ENCODE assay signal across 9 cellular contexts in genomic region chr1:171740356-171740863, GRCh38. TPM values are rescaled to one million over a fixed set of nuclear protein-coding genes. Genes with fewer than 3 reads are reported as not detected.
A peak's percentile ranks its signal among the peaks of the same experiment; 100 is the strongest.
DNase-seq lines count a peak whose midpoint lies in the region; ATAC-seq and TF ChIP-seq lines count a peak whose summit lies in the region.
"Had no signal": no experiment of that assay in that cellular context is flagged by ENCODE, and none has a peak within 500 bp of the region (broad histone marks: within the 10 kb centered on the region; RNA-seq: fewer than 3 reads in every experiment).

No MANE protein-coding gene starts in this region.

- peak overlapping the region in 3 of 5 donors; percentile 1 to 94 (median 2) for H3K27ac ChIP-seq in stomach

- POLR2A ChIA-PET in activated CD4-positive, alpha-beta T cell treated with anti-CD3 and anti-CD28 coated beads, Interleukin-2, amount 10 ng/mL, durations not matched to agents 7 days and 5 days (lab: Charles Lee): interaction anchor here (0.5 kb wide), 1 partner anchor 22 kb away, joined by 3 read pairs; no protein-coding TSS in a partner anchor

- H3K4me3 Mint-ChIP-seq in activated CD4-positive, alpha-beta T cell treated with anti-CD3 and anti-CD28 coated beads, Interleukin-2, amount 10 ng/mL, durations not matched to agents 7 days and 5 days: peak overlapping the region; percentile 98

- peaks cover 30% of the 10 kb centered on the region for H3K36me3 Mint-ChIP-seq in activated CD4-positive, alpha-beta T cell treated with anti-CD3 and anti-CD28 coated beads, Interleukin-2, amount 10 ng/mL, durations not matched to agents 7 days and 5 days (ENCODE audit: low read depth)

- no peak for ATAC-seq in GM21576 (IDR thresholded peaks at IDR 0.05; ENCODE audit: unreplicated experiment)
- no peak for ATAC-seq in GM18511 (IDR thresholded peaks at IDR 0.05; ENCODE audit: unreplicated experiment)
- ATAC-seq: Panc1 had no signal

- no peaks in the 10 kb centered on the region for H3K9me3 Mint-ChIP-seq in activated CD4-positive, alpha-beta T cell treated with anti-CD3 and anti-CD28 coated beads, Interleukin-2, amount 10 ng/mL, durations not matched to agents 7 days and 5 days

- peaks cover 52% of the 10 kb centered on the region for H3K4me1 Mint-ChIP-seq in activated CD4-positive, alpha-beta T cell treated with anti-CD3 and anti-CD28 coated beads, Interleukin-2, amount 10 ng/mL, durations not matched to agents 7 days and 5 days

- H3K4me3 ChIP-seq in WI38 (ENCODE audit: low read depth, low read length): peak overlapping the region; percentile 89
- H3K4me3 ChIP-seq in foreskin fibroblast (ENCODE audit: low read depth in 1 of 2, low read length in 2 of 2): peak overlapping the region; percentile 85 to 91
- H3K4me3 ChIP-seq in stomach: peak overlapping the region in 3 of 4 donors; percentile 86 to 91 (median 88)

- intact Hi-C loops in stomach (cut with DNase I; ENCODE audit: low total_unique reads): no loop called here

- H3K27me3 Mint-ChIP-seq in activated CD4-positive, alpha-beta T cell treated with anti-CD3 and anti-CD28 coated beads, Interleukin-2, amount 10 ng/mL, durations not matched to agents 7 days and 5 days: no peaks in the 10 kb centered on the region

- CTCF ChIA-PET in activated CD4-positive, alpha-beta T cell treated with anti-CD3 and anti-CD28 coated beads, Interleukin-2, amount 10 ng/mL, durations not matched to agents 7 days and 5 days (lab: Charles Lee): interaction anchor here (1.0 to 1.6 kb wide), 2 partner anchors 62 to 96 kb away, joined by 4 read pairs; no protein-coding TSS in a partner anchor

- peaks cover 0 to 28% (median 27%) of the 10 kb centered on the region in 4 donors for H3K36me3 ChIP-seq in stomach

- no peaks in the 10 kb centered on the region for H3K27me3 ChIP-seq in stomach

- WGBS in stomach, 5 donors: 73 to 90% (median 78%) methylated on average over 2 of the region's 2 CpGs

- H3K4me1 ChIP-seq in stomach: peaks cover 10 to 35% (median 25%) of the 10 kb centered on the region in 4 donors

- TF ChIP-seq POLR2A in stomach (IDR thresholded peaks at IDR 0.05): no peak

- no peaks in the 10 kb centered on the region for H3K9me3 ChIP-seq in stomach

- TF ChIP-seq EP300 in stomach (IDR thresholded peaks at IDR 0.05): no peak

- DNase-seq in activated CD4-positive, alpha-beta T cell treated with anti-CD3 and anti-CD28 coated beads, Interleukin-2, amount 10 ng/mL, durations not matched to agents 7 days and 5 days: no peak
- no peak for DNase-seq in activated CD4-positive, alpha-beta T cell treated with anti-CD3 and anti-CD28 coated beads for 48 hours
- DNase-seq in foreskin fibroblast: peak; percentile 18 to 56
- no peak for DNase-seq in stomach
- no peak for DNase-seq in NCI-H1105 treated with DMSO at 0.1 percent for 48 hours (lab: John Stamatoyannopoulos, UW)

- TF ChIP-seq CTCF in WI38 (IDR thresholded peaks at IDR 0.05; ENCODE audit: low read depth, low read length) (no peak), foreskin fibroblast (IDR thresholded peaks at IDR 0.05; ENCODE audit: low read depth, low read length) (no peak), stomach (IDR thresholded peaks at IDR 0.05) (no peak)

- H3K27ac Mint-ChIP-seq in activated CD4-positive, alpha-beta T cell treated with anti-CD3 and anti-CD28 coated beads, Interleukin-2, amount 10 ng/mL, durations not matched to agents 7 days and 5 days: peak overlapping the region; percentile 99

RNA-seq across cellular contexts. Expression of gene VAMP4, which starts 1.5 kb away (rescaled TPM):
- total RNA-seq in activated CD4-positive, alpha-beta T cell treated with anti-CD3 and anti-CD28 coated beads, Interleukin-2, amount 10 ng/mL, durations not matched to agents 7 days and 5 days: 10 to 100 TPM; 14.7 to 16.1 TPM
- 10 to 100 TPM in 1 of 5 donors, 1 to 10 TPM in 4; 3.5 to 23.7 (median 7.5) TPM for total RNA-seq in stomach
- 1 to 10 TPM; 6.1 to 9.3 (median 6.9) TPM for polyA plus RNA-seq in stomach

RNA-seq across cellular contexts. Expression of gene METTL13, which starts 41.0 kb away (rescaled TPM):
- 10 to 100 TPM; 40.0 to 40.5 TPM for total RNA-seq in activated CD4-positive, alpha-beta T cell treated with anti-CD3 and anti-CD28 coated beads, Interleukin-2, amount 10 ng/mL, durations not matched to agents 7 days and 5 days
- 100 to 1,000 TPM in 1 of 5 donors, 10 to 100 TPM in 2, 1 to 10 TPM in 2; 1.8 to 101 (median 15.8) TPM for total RNA-seq in stomach
- 10 to 100 TPM; 11.1 to 15.8 (median 13.0) TPM for polyA plus RNA-seq in stomach

Comparison
In these comparisons a context has a peak if more than half of its experiments do, and no peak if none do; other contexts are left out.
1. DNase-seq: peak in foreskin fibroblast (2 of 2); none in activated CD4-positive, alpha-beta T cell treated with anti-CD3 and anti-CD28 coated beads, Interleukin-2, amount 10 ng/mL, durations not matched to agents 7 days and 5 days (single experiment), activated CD4-positive, alpha-beta T cell treated with anti-CD3 and anti-CD28 coated beads for 48 hours (single experiment), stomach (single experiment) and NCI-H1105 treated with DMSO at 0.1 percent for 48 hours (single experiment).
2. Peak in every context shown above with its lines, with median percentiles within 50 percentile points of each other: H3K4me3 ChIP-seq.